12 cellular contexts compared by ENCODE assay signal in genomic region chr11:119024430-119025098, GRCh38. TPM values are rescaled to one million over a fixed set of nuclear protein-coding genes. Genes with fewer than 3 reads are reported as not detected.
DNase-seq lines count a peak whose midpoint lies in the region; ATAC-seq and TF ChIP-seq lines count a peak whose summit lies in the region.
"Had no signal": no experiment of that assay in that cellular context is flagged by ENCODE, and none has a peak within 500 bp of the region (broad histone marks: within the 10 kb centered on the region; RNA-seq: fewer than 3 reads in every experiment).

No MANE protein-coding gene starts in this region.

- peaks cover 56% of the 10 kb centered on the region for H3K4me1 Mint-ChIP-seq in activated naive CD4-positive, alpha-beta T cell treated with anti-CD3 and anti-CD28 coated beads for 36 hours (ENCODE audit: low read depth)
- H3K4me1 Mint-ChIP-seq in activated naive CD8-positive, alpha-beta T cell treated with anti-CD3 and anti-CD28 coated beads for 36 hours = peaks cover 57% of the 10 kb centered on the region

- intact Hi-C loops in activated naive CD4-positive, alpha-beta T cell treated with anti-CD3 and anti-CD28 coated beads for 36 hours (cut with micrococcal nuclease) = no loop called here
- intact Hi-C loops in PC-3 (cut with micrococcal nuclease) = no loop called here

- H2AFZ ChIP-seq in PC-3 (ENCODE audit: low read length) = no peak overlapping the region

- H3F3A ChIP-seq in PC-3 (ENCODE audit: low read length, unreplicated experiment) = peaks cover 5% of the 10 kb centered on the region

- peaks cover 6% of the 10 kb centered on the region; the same call in 1 of the 2 replicates for H4K20me1 ChIP-seq in PC-3 (ENCODE audit: low read length)

- no peak for TF ChIP-seq CTCF in thoracic aorta (IDR thresholded peaks at IDR 0.05)
- TF ChIP-seq CTCF in PC-3 (conservative IDR thresholded peaks at IDR 0.05; ENCODE audit: low read depth, low read length) = no peak

- H3K4me1 ChIP-seq in thoracic aorta (ENCODE audit: control insufficient read depth in 1 of 2, low read depth in 2 of 2) (peaks cover 14 to 50% of the 10 kb centered on the region in 2 donors), PC-3 (ENCODE audit: insufficient read depth, low read length) (peaks cover 31% of the 10 kb centered on the region)

- no peaks in the 10 kb centered on the region for H3K9me3 Mint-ChIP-seq in activated naive CD4-positive, alpha-beta T cell treated with anti-CD3 and anti-CD28 coated beads for 36 hours
- no peaks in the 10 kb centered on the region for H3K9me3 Mint-ChIP-seq in activated naive CD8-positive, alpha-beta T cell treated with anti-CD3 and anti-CD28 coated beads for 36 hours

- BruUV-seq in PC-3 (replicated peaks; lab: Mats Ljungman, UMichigan) = no TSS peak

- DNase-seq in activated naive CD4-positive, alpha-beta T cell treated with anti-CD3 and anti-CD28 coated beads for 36 hours = no peak
- DNase-seq in activated naive CD4-positive, alpha-beta T cell treated with anti-CD3 and anti-CD28 coated beads, Interleukin-2, amount 50 U/mL, for 16 hours = no peak
- no peak for DNase-seq in activated naive CD8-positive, alpha-beta T cell treated with anti-CD3 and anti-CD28 coated beads for 36 hours
- DNase-seq in lung microvascular endothelial cell (ENCODE audit: low read depth in 2 of 2) (peak; percentile 12 to 50), thoracic aorta (ENCODE audit: low spot score) (no peak), NOMO-1 treated with dmso at 0.1 percent for 144 hours (lab: John Stamatoyannopoulos, UW; ENCODE audit: unreplicated experiment) (no peak), PC-3 (no peak), DMS53 treated with DMSO at 0.1 percent for 48 hours (lab: John Stamatoyannopoulos, UW; ENCODE audit: unreplicated experiment) (no peak)
- DNase-seq: foreskin keratinocyte, left cardiac atrium, NCI-H446 had no signal

- H3K36me3 ChIP-seq in thoracic aorta (peaks cover 26% of the 10 kb centered on the region), PC-3 (ENCODE audit: low read depth, low read length) (peaks cover 35% of the 10 kb centered on the region)

- H3K4me3 Mint-ChIP-seq in activated naive CD4-positive, alpha-beta T cell treated with anti-CD3 and anti-CD28 coated beads for 36 hours = no peak overlapping the region
- H3K4me3 Mint-ChIP-seq in activated naive CD8-positive, alpha-beta T cell treated with anti-CD3 and anti-CD28 coated beads for 36 hours = no peak overlapping the region

- H3K9me3 ChIP-seq in thoracic aorta = no peaks in the 10 kb centered on the region
- no peaks in the 10 kb centered on the region for H3K9me3 ChIP-seq in PC-3 (ENCODE audit: low read length)
- H3K9me3 ChIP-seq: SJSA1 had no signal

- peaks cover 32% of the 10 kb centered on the region for H3K36me3 Mint-ChIP-seq in activated naive CD4-positive, alpha-beta T cell treated with anti-CD3 and anti-CD28 coated beads for 36 hours (ENCODE audit: low read depth)
- H3K36me3 Mint-ChIP-seq in activated naive CD8-positive, alpha-beta T cell treated with anti-CD3 and anti-CD28 coated beads for 36 hours = peaks cover 40% of the 10 kb centered on the region

- no peaks in the 10 kb centered on the region for H3K9me2 ChIP-seq in PC-3 (replicated peaks; ENCODE audit: low read length)

- H3K79me2 ChIP-seq in PC-3 (ENCODE audit: low read length) = peaks cover 49% of the 10 kb centered on the region

- H3K27ac ChIP-seq in thoracic aorta (peak overlapping the region; percentile 39 to 61), PC-3 (ENCODE audit: low read length) (no peak overlapping the region)
- H3K27ac ChIP-seq: foreskin keratinocyte, SJSA1 had no signal

- H3K27me3 ChIP-seq in thoracic aorta (replicated peaks; ENCODE audit: insufficient read depth) (no peaks in the 10 kb centered on the region), PC-3 (ENCODE audit: low read length) (no peaks in the 10 kb centered on the region)
- H3K27me3 ChIP-seq: foreskin keratinocyte, SJSA1 had no signal

- peak overlapping the region; percentile 57 for H3K27ac Mint-ChIP-seq in activated naive CD4-positive, alpha-beta T cell treated with anti-CD3 and anti-CD28 coated beads for 36 hours
- peak overlapping the region; percentile 72 for H3K27ac Mint-ChIP-seq in activated naive CD8-positive, alpha-beta T cell treated with anti-CD3 and anti-CD28 coated beads for 36 hours

- ATAC-seq in thoracic aorta (ENCODE audit: insufficient number of reproducible peaks, low FRiP score, low read depth) (no peak), PC-3 (no peak)
- ATAC-seq: foreskin keratinocyte had no signal

- CTCF ChIA-PET in activated naive CD4-positive, alpha-beta T cell treated with anti-CD3 and anti-CD28 coated beads for 36 hours (lab: Charles Lee) = interaction anchor here (1.3 kb wide), 1 partner anchor 32 kb away, joined by 4 read pairs; the partner anchor contains the start of gene HYOU1
- CTCF ChIA-PET in PC-3 (lab: Charles Lee) = no interaction called here

- POLR2A ChIA-PET in PC-3 (lab: Charles Lee; ENCODE audit: unreplicated experiment) = no interaction called here

- no peak overlapping the region for H3K9ac ChIP-seq in PC-3 (ENCODE audit: low read length)

- no peaks in the 10 kb centered on the region for H3K27me3 Mint-ChIP-seq in activated naive CD4-positive, alpha-beta T cell treated with anti-CD3 and anti-CD28 coated beads for 36 hours (ENCODE audit: low read depth)
- H3K27me3 Mint-ChIP-seq in activated naive CD8-positive, alpha-beta T cell treated with anti-CD3 and anti-CD28 coated beads for 36 hours = no peaks in the 10 kb centered on the region

- no peak overlapping the region for H3K4me2 ChIP-seq in PC-3 (ENCODE audit: low read length)

- H3K4me3 ChIP-seq in thoracic aorta (no peak overlapping the region), PC-3 (ENCODE audit: low read length) (no peak overlapping the region)
- H3K4me3 ChIP-seq: SJSA1 had no signal

RNA-seq across cellular contexts. Expression of gene TRAPPC4, which starts 6.0 kb away (rescaled TPM):
- 10 to 100 TPM; 66.4 to 69.9 TPM for total RNA-seq in activated naive CD4-positive, alpha-beta T cell treated with anti-CD3 and anti-CD28 coated beads for 36 hours
- total RNA-seq in activated naive CD8-positive, alpha-beta T cell treated with anti-CD3 and anti-CD28 coated beads for 36 hours = 100 to 1,000 TPM; 114 to 127 TPM
- total RNA-seq in lung microvascular endothelial cell = 73.2 and 89.8 TPM in 2 replicates
- total RNA-seq in thoracic aorta = 10 to 100 TPM; 58.2 to 63.0 TPM
- total RNA-seq in PC-3 (2014; rRNA removed) = 129 and 150 TPM in 2 replicates

RNA-seq across cellular contexts. Expression of gene SLC37A4, which starts 6.1 kb away (rescaled TPM):
- 10 to 100 TPM; 28.3 to 30.3 TPM for total RNA-seq in activated naive CD4-positive, alpha-beta T cell treated with anti-CD3 and anti-CD28 coated beads for 36 hours
- 10 to 100 TPM; 28.2 to 30.1 TPM for total RNA-seq in activated naive CD8-positive, alpha-beta T cell treated with anti-CD3 and anti-CD28 coated beads for 36 hours
- total RNA-seq in lung microvascular endothelial cell = 9.9 and 10.2 TPM in 2 replicates
- total RNA-seq in thoracic aorta = 10 to 100 TPM; 12.5 to 15.0 TPM
- total RNA-seq in PC-3 (2014; rRNA removed) = 31.4 and 35.4 TPM in 2 replicates

RNA-seq across cellular contexts. Expression of gene RPS25, which starts 6.4 kb away (rescaled TPM):
- total RNA-seq in activated naive CD4-positive, alpha-beta T cell treated with anti-CD3 and anti-CD28 coated beads for 36 hours = 1,000 to 10,000 TPM; 2,183 to 2,206 TPM
- total RNA-seq in activated naive CD8-positive, alpha-beta T cell treated with anti-CD3 and anti-CD28 coated beads for 36 hours = 1,000 to 10,000 TPM; 1,524 to 1,591 TPM
- total RNA-seq in lung microvascular endothelial cell = 413 and 578 TPM in 2 replicates
- total RNA-seq in thoracic aorta = 100 to 1,000 TPM; 672 to 840 TPM
- total RNA-seq in PC-3 (2014; rRNA removed) = 813 and 931 TPM in 2 replicates

RNA-seq across cellular contexts. Expression of gene CENATAC, which starts 26.6 kb away (rescaled TPM):
- 10 to 100 TPM; 17.4 to 18.0 TPM for total RNA-seq in activated naive CD4-positive, alpha-beta T cell treated with anti-CD3 and anti-CD28 coated beads for 36 hours
- 10 to 100 TPM; 24.8 to 28.3 TPM for total RNA-seq in activated naive CD8-positive, alpha-beta T cell treated with anti-CD3 and anti-CD28 coated beads for 36 hours
- 4.4 and 8.5 TPM in 2 replicates for total RNA-seq in lung microvascular endothelial cell
- 100 to 1,000 TPM in 1 of 2 donors, 10 to 100 TPM in 1; 63.5 to 128 TPM for total RNA-seq in thoracic aorta
- 83.5 and 88.0 TPM in 2 replicates for total RNA-seq in PC-3 (2014; rRNA removed)

RNA-seq across cellular contexts. Expression of gene HYOU1, which starts 32.4 kb away (rescaled TPM):
- total RNA-seq in activated naive CD4-positive, alpha-beta T cell treated with anti-CD3 and anti-CD28 coated beads for 36 hours = 100 to 1,000 TPM; 108 to 116 TPM
- 100 to 1,000 TPM; 121 to 125 TPM for total RNA-seq in activated naive CD8-positive, alpha-beta T cell treated with anti-CD3 and anti-CD28 coated beads for 36 hours
- total RNA-seq in lung microvascular endothelial cell (118 and 150 TPM in 2 replicates), thoracic aorta (100 to 1,000 TPM in 1 of 2 donors, 10 to 100 TPM in 1; 94.1 to 140 TPM), PC-3 (2014; rRNA removed) (168 and 208 TPM in 2 replicates)

Comparison
In these comparisons a context has a peak if more than half of its experiments do, and no peak if none do; other contexts are left out.
1. DNase-seq: peak in lung microvascular endothelial cell (2 of 2); none in activated naive CD4-positive, alpha-beta T cell treated with anti-CD3 and anti-CD28 coated beads for 36 hours (single experiment), activated naive CD4-positive, alpha-beta T cell treated with anti-CD3 and anti-CD28 coated beads, Interleukin-2, amount 50 U/mL, for 16 hours (single experiment), activated naive CD8-positive, alpha-beta T cell treated with anti-CD3 and anti-CD28 coated beads for 36 hours (single experiment), thoracic aorta (single experiment), NOMO-1 treated with dmso at 0.1 percent for 144 hours (single experiment), PC-3 (single experiment) and DMS53 treated with DMSO at 0.1 percent for 48 hours (single experiment).